ENCODE assay signal across 1 cellular context in the genomic region with DNA sequence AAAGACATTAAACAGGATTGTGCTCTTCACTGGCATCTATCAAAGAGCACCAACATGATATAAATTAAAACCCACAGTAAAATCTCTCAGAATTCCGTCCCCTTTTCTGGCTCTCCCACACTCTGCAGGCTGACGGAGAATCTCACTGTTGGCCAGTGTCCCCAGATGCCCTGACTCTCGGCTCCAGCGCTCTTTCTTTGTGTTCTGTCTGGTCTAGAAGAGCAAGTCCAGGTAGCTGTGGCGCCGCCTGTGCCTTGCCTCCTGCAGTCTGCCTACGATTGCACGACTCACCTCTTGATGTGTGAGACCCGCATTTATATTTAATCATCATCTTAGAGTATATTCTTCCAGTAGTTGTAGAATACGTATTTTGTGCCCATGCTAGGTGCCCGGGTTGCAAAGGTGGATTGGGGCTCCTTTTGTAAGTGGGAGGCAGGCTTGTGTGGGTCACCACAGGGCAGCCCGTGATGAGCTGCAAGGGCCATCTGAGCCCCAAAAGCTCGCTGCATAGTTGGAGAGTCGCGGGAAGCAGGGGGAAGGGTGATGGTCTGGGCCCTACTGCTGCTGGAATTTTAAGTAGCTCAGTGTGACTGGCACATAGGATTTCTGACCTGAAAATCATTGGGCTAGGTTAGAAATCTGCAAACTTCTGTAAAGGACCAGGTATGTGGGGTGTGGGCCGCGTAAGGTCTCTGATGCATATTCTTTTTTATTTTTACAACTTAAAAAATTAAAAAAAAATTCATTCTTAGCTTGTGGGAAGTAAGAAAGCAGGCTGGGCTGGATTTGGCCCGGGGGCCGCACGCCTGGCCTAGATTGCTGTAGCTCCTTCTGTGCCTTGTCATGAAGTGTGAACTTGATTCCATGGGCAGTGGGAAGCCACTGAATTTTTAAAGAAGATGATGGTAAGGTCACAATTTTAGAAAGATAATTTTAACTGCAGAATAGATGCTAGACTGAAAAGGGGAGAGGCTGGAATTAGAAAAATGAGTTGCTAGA.
TF ChIP-seq lines count a peak whose summit lies in the region.

No MANE protein-coding gene starts in this region.

TF ChIP-seq in H1, 55 proteins besides CTCF, POLR2A, EP300 and RAD21:
- TF ChIP-seq SRF (IDR thresholded peaks at IDR 0.05; ENCODE audit: low read depth, low read length) (no peak), KDM1A (IDR thresholded peaks at IDR 0.05; ENCODE audit: borderline replicate concordance, low read length) (no peak), SP1 (IDR thresholded peaks at IDR 0.05; ENCODE audit: low read depth, low read length) (0 out of 2 replicates have a peak, but pooled peaks have one; percentile 21), KDM5A (IDR thresholded peaks at IDR 0.05; ENCODE audit: low read length) (no peak), CHD1 (IDR thresholded peaks at IDR 0.05; ENCODE audit: low read depth, low read length) (no peak), CTBP2 (IDR thresholded peaks at IDR 0.05; ENCODE audit: borderline replicate concordance, insufficient read depth, insufficient read length, low read length) (no peak), YY1 (IDR thresholded peaks at IDR 0.05; ENCODE audit: low read depth, low read length) (no peak), TEAD4 (IDR thresholded peaks at IDR 0.05; ENCODE audit: low read depth, low read length) (peak; percentile 72), RFX5 (IDR thresholded peaks at IDR 0.05; ENCODE audit: borderline replicate concordance, low read depth, low read length) (no peak), ASH2L (IDR thresholded peaks at IDR 0.05; ENCODE audit: low read length) (peak; percentile 87)
- TF ChIP-seq, protein P1, sequence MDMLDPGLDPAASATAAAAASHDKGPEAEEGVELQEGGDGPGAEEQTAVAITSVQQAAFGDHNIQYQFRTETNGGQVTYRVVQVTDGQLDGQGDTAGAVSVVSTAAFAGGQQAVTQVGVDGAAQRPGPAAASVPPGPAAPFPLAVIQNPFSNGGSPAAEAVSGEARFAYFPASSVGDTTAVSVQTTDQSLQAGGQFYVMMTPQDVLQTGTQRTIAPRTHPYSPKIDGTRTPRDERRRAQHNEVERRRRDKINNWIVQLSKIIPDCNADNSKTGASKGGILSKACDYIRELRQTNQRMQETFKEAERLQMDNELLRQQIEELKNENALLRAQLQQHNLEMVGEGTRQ (IDR thresholded peaks at IDR 0.05; ENCODE audit: low read length) = no peak
